Comparison of ENCODE assay signal across 31 cellular contexts in genomic region chr12:76387614-76388013, GRCh38.
"Had no signal": no experiment of that assay in that cellular context is flagged by ENCODE, and none has a peak within 500 bp of the region (broad histone marks: within the 10 kb centered on the region; RNA-seq: fewer than 3 reads in every experiment).

No MANE protein-coding gene starts in this region.

- H3K9me3 Mint-ChIP-seq: natural killer cell; nephron; neural progenitor cell; stimulated activated memory B cell treated with anti-CD40 and anti-IgM and Interleukin-4, amounts not matched to agents 10 μg/mL and 1 μg/mL and 100 μg/mL, for 72 hours; stimulated activated naive CD8-positive, alpha-beta T cell treated with anti-CD3 and anti-CD28 coated beads, Interleukin-15, amount 100 ng/mL, for 72 hours; type B pancreatic cell had no signal

- H3K27me3 Mint-ChIP-seq: progenitor cell of endocrine pancreas; stimulated activated memory B cell treated with anti-CD40 and anti-IgM and Interleukin-4, amounts not matched to agents 10 μg/mL and 1 μg/mL and 100 μg/mL, for 72 hours; stimulated activated naive CD8-positive, alpha-beta T cell treated with anti-CD3 and anti-CD28 coated beads, Interleukin-15, amount 100 ng/mL, for 72 hours; type B pancreatic cell had no signal

- H3K9me3 ChIP-seq: ovary, psoas muscle, spleen, suprapubic skin, testis, tibial artery, transverse colon, upper lobe of right lung, uterus had no signal

- H3K79me2 ChIP-seq: parathyroid adenoma had no signal

- H3K4me3 ChIP-seq: neural progenitor cell, ovary, psoas muscle, skin epidermis, smooth muscle cell, spleen, suprapubic skin, testis, tibial artery, transverse colon, upper lobe of right lung, uterus had no signal

- H2AFZ ChIP-seq: neural progenitor cell, parathyroid adenoma had no signal

- ATAC-seq: natural killer cell; psoas muscle; right cardiac atrium; sciatic nerve; stimulated activated memory B cell treated with anti-CD40 and anti-IgM and Interleukin-4, amounts not matched to agents 10 μg/mL and 1 μg/mL and 100 μg/mL, for 72 hours; stimulated activated naive CD8-positive, alpha-beta T cell treated with anti-CD3 and anti-CD28 coated beads, Interleukin-15, amount 100 ng/mL, for 72 hours; stimulated activated naive CD8-positive, alpha-beta T cell treated with anti-CD3 and anti-CD28 coated beads, Interleukin-15, Interleukin-2, amounts not matched to agents 100 U/mL and 50 U/mL, for 24 hours; upper lobe of right lung had no signal

- H3K27ac ChIP-seq: neural progenitor cell, ovary, parathyroid adenoma, psoas muscle, skin epidermis, spleen, suprapubic skin, testis, tibial artery, transverse colon, upper lobe of right lung, uterus had no signal

- H3K4me1 Mint-ChIP-seq: natural killer cell; nephron; neural progenitor cell; stimulated activated memory B cell treated with anti-CD40 and anti-IgM and Interleukin-4, amounts not matched to agents 10 μg/mL and 1 μg/mL and 100 μg/mL, for 72 hours; stimulated activated naive CD8-positive, alpha-beta T cell treated with anti-CD3 and anti-CD28 coated beads, Interleukin-15, amount 100 ng/mL, for 72 hours had no signal

- H3K4me3 Mint-ChIP-seq: natural killer cell; nephron; neural progenitor cell; stimulated activated memory B cell treated with anti-CD40 and anti-IgM and Interleukin-4, amounts not matched to agents 10 μg/mL and 1 μg/mL and 100 μg/mL, for 72 hours; stimulated activated naive CD8-positive, alpha-beta T cell treated with anti-CD3 and anti-CD28 coated beads, Interleukin-15, amount 100 ng/mL, for 72 hours; type B pancreatic cell had no signal

- DNase-seq: natural killer cell; occipital lobe; ovary; posterior cingulate gyrus; psoas muscle; right cardiac atrium; spleen; stimulated activated CD4-positive, alpha-beta T cell treated with anti-CD3 and anti-CD28 coated beads, Interleukin-12 subunit alpha, Interleukin-12 subunit beta, amount 100 ng/mL, for 4 hours; stimulated activated CD4-positive, alpha-beta T cell treated with anti-CD3 and anti-CD28 coated beads, Interleukin-1b, Interleukin-23, amount 100 ng/mL, for 48 hours; stimulated activated CD4-positive, alpha-beta T cell treated with anti-CD3 and anti-CD28 coated beads, Interleukin-4, amount 100 ng/mL, for 1 hour; stimulated activated CD4-positive, alpha-beta T cell treated with anti-CD3 and anti-CD28 coated beads, Interleukin-4, amount 100 ng/mL, for 4 hours; stimulated activated CD8-positive, alpha-beta memory T cell treated with anti-CD3 and anti-CD28 coated beads, Interleukin-4, amount 100 ng/mL, for 48 hours; stimulated activated naive CD4-positive, alpha-beta T cell; stimulated activated naive CD8-positive, alpha-beta T cell treated with anti-CD3 and anti-CD28 coated beads, Interleukin-15, amount 100 ng/mL, for 72 hours; stimulated activated naive CD8-positive, alpha-beta T cell treated with anti-CD3 and anti-CD28 coated beads, Interleukin-15, Interleukin-2, amounts not matched to agents 100 U/mL and 50 U/mL, for 24 hours; substantia nigra; testis; tibial artery; transverse colon; upper lobe of right lung; uterus had no signal

- H3K9ac ChIP-seq: neural progenitor cell, parathyroid adenoma had no signal

- H3K4me1 ChIP-seq: neural progenitor cell, parathyroid adenoma, spleen, testis, tibial artery, transverse colon, upper lobe of right lung, uterus had no signal

- H3K4me2 ChIP-seq: neural progenitor cell, smooth muscle cell had no signal

- H3K27me3 ChIP-seq: neural progenitor cell, ovary, spleen, suprapubic skin, testis, tibial artery, transverse colon, upper lobe of right lung, uterus had no signal

- H3K27ac Mint-ChIP-seq: natural killer cell; nephron; neural progenitor cell; progenitor cell of endocrine pancreas; stimulated activated memory B cell treated with anti-CD40 and anti-IgM and Interleukin-4, amounts not matched to agents 10 μg/mL and 1 μg/mL and 100 μg/mL, for 72 hours; type B pancreatic cell had no signal

- H3K36me3 ChIP-seq: ovary, uterus had no signal
